ENCODE assay signal across 8 cellular contexts in the genomic region with DNA sequence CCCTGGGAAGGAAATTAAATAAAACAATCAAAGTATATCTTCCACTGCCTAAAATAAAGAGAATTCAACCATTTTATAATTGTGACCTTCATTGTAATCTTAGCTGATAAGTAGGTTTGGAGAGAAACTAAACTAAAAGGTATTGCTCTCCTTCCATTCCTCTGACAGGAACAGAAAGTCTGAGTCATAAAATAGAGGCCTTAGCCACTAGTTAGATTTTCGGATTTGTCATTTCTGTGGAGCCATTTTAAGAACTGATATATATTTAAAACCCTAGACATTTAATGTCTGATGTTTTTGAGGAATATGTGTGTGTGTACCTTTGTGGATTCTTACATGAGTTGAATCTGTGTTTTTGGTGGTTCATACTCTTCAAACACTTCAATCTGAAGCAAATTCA. TPM values are rescaled to one million over a fixed set of nuclear protein-coding genes. Genes with fewer than 3 reads are reported as not detected.
DNase-seq lines count a peak whose midpoint lies in the region; ATAC-seq and TF ChIP-seq lines count a peak whose summit lies in the region.

No MANE protein-coding gene starts in this region.

- CTCF ChIA-PET in naive thymus-derived CD4-positive, alpha-beta T cell (lab: Charles Lee) = no interaction called here

- H3K4me1 Mint-ChIP-seq in naive thymus-derived CD4-positive, alpha-beta T cell = peaks cover 0 to 12% (median 0%) of the 10 kb centered on the region in 7 donors

- POLR2A ChIA-PET in naive thymus-derived CD4-positive, alpha-beta T cell (lab: Charles Lee) = no interaction called here

- H3K27me3 ChIP-seq in naive thymus-derived CD4-positive, alpha-beta T cell (ENCODE audit: control insufficient read depth in 2 of 2, insufficient read depth in 2 of 2, low read length in 2 of 2) = no peaks in the 10 kb centered on the region

- no peaks in the 10 kb centered on the region for H3K36me3 ChIP-seq in naive thymus-derived CD4-positive, alpha-beta T cell (ENCODE audit: control insufficient read depth in 2 of 3, insufficient read depth in 3 of 3, low read length in 3 of 3)

- no peaks in the 10 kb centered on the region for H3K4me1 ChIP-seq in naive thymus-derived CD4-positive, alpha-beta T cell (ENCODE audit: control insufficient read depth in 2 of 2, insufficient read depth in 2 of 2, low read length in 2 of 2)

- TF ChIP-seq CTCF in GM12865 (IDR thresholded peaks at IDR 0.05; ENCODE audit: insufficient read depth, low read depth, low read length, missing control alignments) (no peak), fibroblast of pulmonary artery (IDR thresholded peaks at IDR 0.05; ENCODE audit: low read length, missing control alignments) (no peak)

- peak overlapping the region in 3 of 9 donors; percentile 29 to 62 (median 54) for H3K27ac Mint-ChIP-seq in naive thymus-derived CD4-positive, alpha-beta T cell

- in situ Hi-C loops in KBM-7 (cut with MboI; ENCODE audit: low pct_unique_long_range_greater_than_20kb, low sequenced_read_pairs) = no loop called here

- H3K4me3 Mint-ChIP-seq in naive thymus-derived CD4-positive, alpha-beta T cell = peak overlapping the region in 1 of 10 donors; percentile 6

- peak; percentile 78 for DNase-seq in GM12865 (ENCODE audit: low read depth)
- peak; percentile 33 for DNase-seq in HT1080 (ENCODE audit: low read depth)
- peak; percentile 50 for DNase-seq in fibroblast of pulmonary artery (ENCODE audit: low read depth)
- no peak for DNase-seq in naive thymus-derived CD4-positive, alpha-beta T cell
- DNase-seq in globus pallidus (ENCODE audit: low spot score) = no peak
- no peak for DNase-seq in KBM-7
- DNase-seq in SKM-1 treated with dmso at 0.1 percent for 144 hours (lab: John Stamatoyannopoulos, UW; ENCODE audit: unreplicated experiment) = no peak

- ATAC-seq in GM21529 (IDR thresholded peaks at IDR 0.05; ENCODE audit: unreplicated experiment) = peak; percentile 98
- ATAC-seq in naive thymus-derived CD4-positive, alpha-beta T cell = no peak

- H3K9me3 Mint-ChIP-seq in naive thymus-derived CD4-positive, alpha-beta T cell = no peaks in the 10 kb centered on the region

- H3K27ac ChIP-seq in naive thymus-derived CD4-positive, alpha-beta T cell (ENCODE audit: low read depth, low read length) = no peak overlapping the region

- H3K4me3 ChIP-seq in GM12865 (ENCODE audit: low read depth, low read length) (0 out of 2 replicates have a peak overlapping the region, but pooled peaks have one; percentile 16), fibroblast of pulmonary artery (replicated peaks; ENCODE audit: low read depth, low read length) (no peak overlapping the region)
- no peak overlapping the region for H3K4me3 ChIP-seq in naive thymus-derived CD4-positive, alpha-beta T cell (ENCODE audit: low read length)

- no peaks in the 10 kb centered on the region for H3K9me3 ChIP-seq in naive thymus-derived CD4-positive, alpha-beta T cell (ENCODE audit: control insufficient read depth in 2 of 3, low read length in 3 of 3)

- intact Hi-C loops in naive thymus-derived CD4-positive, alpha-beta T cell (cut with micrococcal nuclease) = loop anchor here in 1 of 2 donors (2.0 kb wide), 2 partner anchors 17 to 31 kb away; no protein-coding TSS in a partner anchor

- H3K27me3 Mint-ChIP-seq in naive thymus-derived CD4-positive, alpha-beta T cell = no peaks in the 10 kb centered on the region

- peaks cover 0 to 6% (median 0%) of the 10 kb centered on the region in 5 donors for H3K36me3 Mint-ChIP-seq in naive thymus-derived CD4-positive, alpha-beta T cell

RNA-seq across cellular contexts. Expression of gene TMC1, which starts 11.8 kb away (rescaled TPM):
- not detected in 2 replicates for total RNA-seq in HT1080 (2014; rRNA removed; shearing (Covaris generic))
- polyA plus RNA-seq in HT1080 (2015; cell fraction: cytosol; rRNA removed) = not detected in 2 replicates
- not detected in 2 replicates for polyA plus RNA-seq in HT1080 (2015; cell fraction: nucleus; rRNA removed)
- not detected for total RNA-seq in naive thymus-derived CD4-positive, alpha-beta T cell
- polyA plus RNA-seq in naive thymus-derived CD4-positive, alpha-beta T cell = not detected

Comparison
In these comparisons a context has a peak if more than half of its experiments do, and no peak if none do; other contexts are left out.
1. DNase-seq: peak in GM12865 (single experiment), HT1080 (single experiment) and fibroblast of pulmonary artery (single experiment); none in naive thymus-derived CD4-positive, alpha-beta T cell (0 of 9), globus pallidus (single experiment), KBM-7 (single experiment) and SKM-1 treated with dmso at 0.1 percent for 144 hours (single experiment).